In genomic region chr11:113384551-113384950, GRCh38 we compare ENCODE assay signal across 10 cellular contexts. TPM values are rescaled to one million over a fixed set of nuclear protein-coding genes. Genes with fewer than 3 reads are reported as not detected.
DNase-seq lines count a peak whose midpoint lies in the region; ATAC-seq and TF ChIP-seq lines count a peak whose summit lies in the region.
"Had no signal": no experiment of that assay in that cellular context is flagged by ENCODE, and none has a peak within 500 bp of the region (broad histone marks: within the 10 kb centered on the region; RNA-seq: fewer than 3 reads in every experiment).

No MANE protein-coding gene starts in this region.

- 11% methylated on average over 3 of the region's 3 CpGs for WGBS in smooth muscle cell (ENCODE audit: low lambda C conversion rate)

- H3K9ac ChIP-seq in smooth muscle cell (ENCODE audit: low read depth), result no peak overlapping the region

- H3K4me1 ChIP-seq in smooth muscle cell (ENCODE audit: low read depth), result peaks cover 6% of the 10 kb centered on the region

- peak overlapping the region; percentile 98 for H3K27ac ChIP-seq in epithelial cell of prostate
- peak overlapping the region; percentile 55 for H3K27ac ChIP-seq in smooth muscle cell (ENCODE audit: low read depth)
- H3K27ac ChIP-seq: stomach had no signal

- no peak for ATAC-seq in GM19397 (IDR thresholded peaks at IDR 0.05; ENCODE audit: unreplicated experiment)

- DNase-seq in HCEC 1CT (peak; percentile 97), NCI-H69 (lab: John Stamatoyannopoulos, UW) (peak; percentile 97), epithelial cell of prostate (ENCODE audit: low read depth, low spot score) (peak; percentile 99), smooth muscle cell (lab: John Stamatoyannopoulos, UW; ENCODE audit: unreplicated experiment) (no peak)
- no peak for DNase-seq in activated CD4-positive, alpha-beta T cell treated with anti-CD3 and anti-CD28 coated beads for 1 hour
- DNase-seq in effector CD8-positive, alpha-beta T cell (lab: John Stamatoyannopoulos, UW), result no peak
- DNase-seq: activated CD4-positive, alpha-beta memory T cell treated with anti-CD3 and anti-CD28 coated beads, Interleukin-2, amount 10 ng/mL, durations not matched to agents 7 days and 5 days; stomach had no signal

- no peaks in the 10 kb centered on the region for H3K36me3 ChIP-seq in smooth muscle cell (ENCODE audit: low read depth)
- H3K36me3 ChIP-seq: stomach had no signal

- H2AFZ ChIP-seq in smooth muscle cell (ENCODE audit: low read depth), result no peak overlapping the region

- no peaks in the 10 kb centered on the region for H4K20me1 ChIP-seq in smooth muscle cell (ENCODE audit: low read depth)

- H3F3A ChIP-seq in smooth muscle cell (ENCODE audit: low read depth), result no peaks in the 10 kb centered on the region

- H3K9me3 ChIP-seq in smooth muscle cell (replicated peaks; ENCODE audit: low read depth), result no peaks in the 10 kb centered on the region
- H3K9me3 ChIP-seq: stomach had no signal

- H3K4me3 ChIP-seq in smooth muscle cell, result no peak overlapping the region
- H3K4me3 ChIP-seq: skin epidermis, stomach had no signal

- H3K4me2 ChIP-seq in smooth muscle cell, result no peak overlapping the region

- no peak for TF ChIP-seq CTCF in smooth muscle cell (IDR thresholded peaks at IDR 0.05; ENCODE audit: borderline replicate concordance, insufficient read depth, poor library complexity, severe bottlenecking)

- H3K79me2 ChIP-seq in smooth muscle cell (ENCODE audit: low read depth), result no peaks in the 10 kb centered on the region

- peaks cover 22% of the 10 kb centered on the region for H3K27me3 ChIP-seq in smooth muscle cell (ENCODE audit: low read depth)

RNA-seq across cellular contexts. Expression of gene ANKK1, which starts 3.0 kb away (rescaled TPM):
- 0.13 TPM in 1 of 2 replicates, not detected in the other for total RNA-seq in smooth muscle cell
- 0.74 TPM in 1 of 2 replicates, not detected in the other for polyA plus RNA-seq in smooth muscle cell
- total RNA-seq: activated CD4-positive, alpha-beta memory T cell treated with anti-CD3 and anti-CD28 coated beads, Interleukin-2, amount 10 ng/mL, durations not matched to agents 7 days and 5 days; stomach had no signal

Comparison
In these comparisons a context has a peak if more than half of its experiments do, and no peak if none do; other contexts are left out.
1. DNase-seq: peak in HCEC 1CT (single experiment), NCI-H69 (single experiment) and epithelial cell of prostate (single experiment); none in smooth muscle cell (single experiment), activated CD4-positive, alpha-beta T cell treated with anti-CD3 and anti-CD28 coated beads for 1 hour (single experiment) and effector CD8-positive, alpha-beta T cell (single experiment).